ENCODE assay signal across 1 cellular context in genomic region chr16:15440852-15441251, GRCh38.
TF ChIP-seq lines count a peak whose summit lies in the region.

No MANE protein-coding gene starts in this region.

TF ChIP-seq in GM23338, 12 proteins besides CTCF, POLR2A, EP300 and RAD21 (continued from another document):
- no peak for TF ChIP-seq ZNF462 (CRISPR knock-in tag; IDR thresholded peaks at IDR 0.05)
- no peak for TF ChIP-seq ETS1 (IDR thresholded peaks at IDR 0.05)
